ENCODE assay signal across 1 cellular context in genomic region chr17:42456223-42457106, GRCh38.
TF ChIP-seq lines count a peak whose summit lies in the region.

No MANE protein-coding gene starts in this region.

TF ChIP-seq in K562, 482 proteins besides CTCF, POLR2A, EP300 and RAD21 (continued from another document and continues in another):
- TF ChIP-seq NELFE (IDR thresholded peaks at IDR 0.05; ENCODE audit: insufficient read depth, insufficient read length) = no peak
- TF ChIP-seq MTA1 (IDR thresholded peaks at IDR 0.05; ENCODE audit: borderline replicate concordance) = peak; percentile 26; the same call in 1 of the 2 replicates
- no peak for TF ChIP-seq SMC3 (conservative IDR thresholded peaks at IDR 0.05; ENCODE audit: insufficient read depth, low read depth, low read length)
- TF ChIP-seq ARID2 (IDR thresholded peaks at IDR 0.05) = no peak
- TF ChIP-seq ZNF232 (CRISPR knock-in tag; IDR thresholded peaks at IDR 0.05) = no peak
- TF ChIP-seq ZNF561 (CRISPR knock-in tag; conservative IDR thresholded peaks at IDR 0.05) = no peak
- no peak for TF ChIP-seq NR0B1 (IDR thresholded peaks at IDR 0.05; ENCODE audit: partially characterized antibody)
- TF ChIP-seq ETV6 (IDR thresholded peaks at IDR 0.05; ENCODE audit: borderline replicate concordance in 1 of 2, low read depth in 2 of 2, low read length in 1 of 2) = no peak; a peak in 1 of 4 replicates
- TF ChIP-seq ETV6 (CRISPR knock-in tag; IDR thresholded peaks at IDR 0.05; ENCODE audit: borderline replicate concordance) = no peak
- TF ChIP-seq ZHX1 (conservative IDR thresholded peaks at IDR 0.05; ENCODE audit: low read length) = no peak
- TF ChIP-seq HMG20B (CRISPR knock-in tag; IDR thresholded peaks at IDR 0.05) = no peak
- TF ChIP-seq CREM (IDR thresholded peaks at IDR 0.05; ENCODE audit: low read depth) = peak; percentile 49; the same call in 1 of the 2 replicates
- TF ChIP-seq RFX7 (CRISPR knock-in tag; IDR thresholded peaks at IDR 0.05) = no peak
- TF ChIP-seq KAT8 (IDR thresholded peaks at IDR 0.05; ENCODE audit: low read depth) = no peak
- no peak for TF ChIP-seq NUFIP1 (IDR thresholded peaks at IDR 0.05; ENCODE audit: partially characterized antibody)
- TF ChIP-seq ZNF408 (CRISPR knock-in tag; IDR thresholded peaks at IDR 0.05; ENCODE audit: low read depth) = no peak
- no peak for TF ChIP-seq C11orf30 (IDR thresholded peaks at IDR 0.05; ENCODE audit: low read depth)
- peak in 1 of 2 experiments; percentile 62; a peak in 1 of 4 replicates for TF ChIP-seq TBL1XR1 (IDR thresholded peaks at IDR 0.05; ENCODE audit: low read length in 2 of 2)
- TF ChIP-seq GATAD2B (IDR thresholded peaks at IDR 0.05; ENCODE audit: borderline replicate concordance) = no peak
- TF ChIP-seq HDAC2 (IDR thresholded peaks at IDR 0.05) = peak; percentile 86
- TF ChIP-seq CREB3L1 (IDR thresholded peaks at IDR 0.05; ENCODE audit: borderline replicate concordance, low read depth) = no peak
- no peak for TF ChIP-seq XRCC4 (IDR thresholded peaks at IDR 0.05; ENCODE audit: extremely low read depth, insufficient read depth, insufficient read length)
- TF ChIP-seq SMARCE1 (IDR thresholded peaks at IDR 0.05) = peak; percentile 93
- TF ChIP-seq THRA (IDR thresholded peaks at IDR 0.05) = no peak
- 0 out of 2 replicates have a peak, but pooled peaks have one; percentile 21 for TF ChIP-seq HDGF (IDR thresholded peaks at IDR 0.05)
- no peak for TF ChIP-seq CEBPZ (IDR thresholded peaks at IDR 0.05; ENCODE audit: borderline replicate concordance, low read depth, low read length)
- TF ChIP-seq E4F1 (CRISPR knock-in tag; IDR thresholded peaks at IDR 0.05; ENCODE audit: borderline replicate concordance) = no peak
- no peak for TF ChIP-seq ZNF134 (CRISPR knock-in tag; conservative IDR thresholded peaks at IDR 0.05)
- no peak for TF ChIP-seq HIVEP1 (CRISPR knock-in tag; IDR thresholded peaks at IDR 0.05)
- no peak for TF ChIP-seq AFF4 (CRISPR knock-in tag; IDR thresholded peaks at IDR 0.05)
- no peak for TF ChIP-seq ATF6 (CRISPR knock-in tag; IDR thresholded peaks at IDR 0.05)
- TF ChIP-seq ZNF668 (CRISPR knock-in tag; IDR thresholded peaks at IDR 0.05) = no peak
- TF ChIP-seq TRIM25 (IDR thresholded peaks at IDR 0.05; ENCODE audit: borderline replicate concordance) = no peak
- no peak for TF ChIP-seq SLC30A9 (CRISPR knock-in tag; IDR thresholded peaks at IDR 0.05)
- no peak for TF ChIP-seq ERF (CRISPR knock-in tag; IDR thresholded peaks at IDR 0.05)
- no peak for TF ChIP-seq SMAD2 (IDR thresholded peaks at IDR 0.05; ENCODE audit: low read depth, low read length)
- no peak for TF ChIP-seq PRMT5 (CRISPR knock-in tag; IDR thresholded peaks at IDR 0.05)
- TF ChIP-seq ZNF696 (CRISPR knock-in tag; conservative IDR thresholded peaks at IDR 0.05) = no peak
- no peak for TF ChIP-seq SRSF9 (IDR thresholded peaks at IDR 0.05; ENCODE audit: borderline replicate concordance, low read depth, low read length)
- TF ChIP-seq PHB (CRISPR knock-in tag; IDR thresholded peaks at IDR 0.05) = no peak
